ENCODE assay signal across 8 cellular contexts in the genomic region with DNA sequence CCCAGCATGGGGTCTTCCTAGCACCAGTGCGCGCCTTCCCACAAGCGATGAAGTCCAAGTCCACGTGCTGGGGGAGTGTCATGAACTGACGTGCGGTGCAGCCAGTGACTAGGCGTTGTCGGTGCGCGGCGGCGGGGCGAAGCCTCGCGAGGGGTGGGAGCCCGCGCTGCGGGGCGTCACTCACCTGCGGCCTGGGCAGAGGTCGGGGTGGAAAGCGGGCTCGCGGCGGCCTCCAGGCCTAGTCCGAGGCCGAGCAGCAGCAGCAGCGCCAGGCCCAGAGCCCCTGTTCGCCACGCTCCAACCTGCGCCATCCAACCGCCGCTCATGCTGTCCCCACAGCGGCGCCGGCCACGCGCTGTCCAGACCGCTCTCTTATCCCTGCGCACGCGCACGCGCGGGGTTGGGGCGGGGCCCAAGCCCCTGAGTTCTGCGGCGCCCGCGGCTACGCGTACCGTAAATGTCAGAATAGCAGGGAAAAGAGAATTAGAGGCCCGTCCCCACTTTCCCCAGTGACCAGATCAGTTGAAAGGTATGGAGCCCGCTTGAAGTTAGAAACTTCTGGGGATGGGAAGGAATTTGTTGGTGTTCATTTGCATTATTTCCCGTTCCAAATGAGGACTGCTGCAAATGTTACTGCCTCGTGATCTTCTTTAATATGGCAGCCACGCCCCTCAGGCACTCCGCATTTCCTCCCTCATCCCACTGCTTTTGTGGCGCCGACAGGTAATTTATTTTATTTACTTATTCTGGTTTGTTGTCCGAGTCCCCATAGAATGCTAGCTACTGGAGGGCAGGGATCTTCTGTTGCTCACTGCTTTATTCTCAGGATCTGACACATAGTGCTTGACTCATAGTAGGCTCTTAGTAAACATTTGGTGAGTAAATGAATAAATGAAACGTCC. TPM values are rescaled to one million over a fixed set of nuclear protein-coding genes. Genes with fewer than 3 reads are reported as not detected.
DNase-seq lines count a peak whose midpoint lies in the region; ATAC-seq and TF ChIP-seq lines count a peak whose summit lies in the region.

A gene (minus strand): TSS at position 394 of the 902 bp plus-strand sequence. CDS start 68 bp downstream, at position 326.

- no peaks in the 10 kb centered on the region for H3K9me3 Mint-ChIP-seq in H9
- no peaks in the 10 kb centered on the region for H3K9me3 Mint-ChIP-seq in activated naive CD4-positive, alpha-beta T cell treated with anti-CD3 and anti-CD28 coated beads, Interleukin-2, amount 50 U/mL, for 24 hours

- H3K4me1 ChIP-seq in H9 (ENCODE audit: insufficient read depth, low read length) (no peaks in the 10 kb centered on the region), suprapubic skin (peaks cover 46% of the 10 kb centered on the region)

- H3K9ac ChIP-seq in H9 (ENCODE audit: extremely low read depth, insufficient read length, low read length) (peak within 1 kb of the TSS; percentile 63), SK-N-MC (ENCODE audit: insufficient read length) (peak within 1 kb of the TSS; percentile 87)

- peaks cover 11% of the 10 kb centered on the region for H3K23me2 ChIP-seq in H9 (ENCODE audit: insufficient read length, low read depth, low read length, poor library complexity, severe bottlenecking)

- no peaks in the 10 kb centered on the region for H3K27me3 Mint-ChIP-seq in H9 (ENCODE audit: low read depth)
- H3K27me3 Mint-ChIP-seq in activated naive CD4-positive, alpha-beta T cell treated with anti-CD3 and anti-CD28 coated beads, Interleukin-2, amount 50 U/mL, for 24 hours, result no peaks in the 10 kb centered on the region

- H3K27me3 ChIP-seq in H9 (ENCODE audit: insufficient read depth, low read length), result no peaks in the 10 kb centered on the region
- H3K27me3 ChIP-seq in suprapubic skin, result no peaks in the 10 kb centered on the region

- peak; percentile 95 for ATAC-seq in omental fat pad (ENCODE audit: low FRiP score)

- TF ChIP-seq CTCF in H9 (conservative IDR thresholded peaks at IDR 0.05), result no peak
- no peak for TF ChIP-seq CTCF in NB4 (IDR thresholded peaks at IDR 0.05; ENCODE audit: low read depth, low read length)
- no peak for TF ChIP-seq CTCF in omental fat pad (IDR thresholded peaks at IDR 0.05)
- TF ChIP-seq CTCF in suprapubic skin (IDR thresholded peaks at IDR 0.05), result no peak

- H2BK15ac ChIP-seq in H9 (ENCODE audit: low read depth, low read length), result no peak within 1 kb of the TSS

- H2BK12ac ChIP-seq in H9 (ENCODE audit: insufficient read length, low read depth, low read length), result no peak within 1 kb of the TSS

- peak within 1 kb of the TSS; percentile 63 to 98 (median 94); a peak in 6 of 7 replicates for H3K27ac Mint-ChIP-seq in H9
- peak within 1 kb of the TSS; percentile 97 for H3K27ac Mint-ChIP-seq in activated naive CD4-positive, alpha-beta T cell treated with anti-CD3 and anti-CD28 coated beads, Interleukin-2, amount 50 U/mL, for 24 hours

- peak within 1 kb of the TSS; percentile 93 for H3K14ac ChIP-seq in H9 (ENCODE audit: insufficient read depth, low read length)

- H3K23ac ChIP-seq in H9 (ENCODE audit: insufficient read length, low read depth, low read length), result no peak within 1 kb of the TSS

- H3K9me3 ChIP-seq in H9 (ENCODE audit: control insufficient read depth, low read depth, low read length), result no peaks in the 10 kb centered on the region
- no peaks in the 10 kb centered on the region for H3K9me3 ChIP-seq in SK-N-MC (ENCODE audit: low read depth, low read length)
- no peaks in the 10 kb centered on the region for H3K9me3 ChIP-seq in suprapubic skin

- peak within 1 kb of the TSS; percentile 89 to 99 for H3K4me3 Mint-ChIP-seq in H9
- H3K4me3 Mint-ChIP-seq in activated naive CD4-positive, alpha-beta T cell treated with anti-CD3 and anti-CD28 coated beads, Interleukin-2, amount 50 U/mL, for 24 hours, result peak within 1 kb of the TSS; percentile 85

- H4K5ac ChIP-seq in H9 (ENCODE audit: insufficient read length, low read depth, low read length), result no peak within 1 kb of the TSS

- no peak within 1 kb of the TSS for H2BK5ac ChIP-seq in H9 (ENCODE audit: insufficient read length, low read length)

- peaks cover 22 to 30% of the 10 kb centered on the region in 2 experiments for H3K4me1 Mint-ChIP-seq in H9
- peaks cover 28% of the 10 kb centered on the region for H3K4me1 Mint-ChIP-seq in activated naive CD4-positive, alpha-beta T cell treated with anti-CD3 and anti-CD28 coated beads, Interleukin-2, amount 50 U/mL, for 24 hours

- H3K18ac ChIP-seq in H9 (ENCODE audit: insufficient read length, low read depth, low read length), result peak within 1 kb of the TSS; percentile 41

- peak within 1 kb of the TSS; percentile 92 for H3K4me2 ChIP-seq in H9 (ENCODE audit: insufficient read depth, insufficient read length, low read length)

- peaks cover 28 to 31% (median 28%) of the 10 kb centered on the region in 3 experiments for H3K36me3 Mint-ChIP-seq in H9 (ENCODE audit: insufficient read depth in 1 of 3, low read depth in 3 of 3)
- peaks cover 7% of the 10 kb centered on the region for H3K36me3 Mint-ChIP-seq in activated naive CD4-positive, alpha-beta T cell treated with anti-CD3 and anti-CD28 coated beads, Interleukin-2, amount 50 U/mL, for 24 hours

- WGBS in H9 (ENCODE audit: extremely low coverage, insufficient read length, low lambda C conversion rate), result no CpG with 5 or more reads among the region's 63 CpGs
- WGBS in suprapubic skin, result under 1% methylated on average over 13 of the region's 63 CpGs

- H3K4ac ChIP-seq in H9 (ENCODE audit: low read depth, low read length), result no peak within 1 kb of the TSS; the same call in 1 of the 2 replicates

- no peak within 1 kb of the TSS for H4K8ac ChIP-seq in H9 (replicated peaks; ENCODE audit: insufficient read length, low read depth, low read length)

- no peak within 1 kb of the TSS for H2AK5ac ChIP-seq in H9 (ENCODE audit: insufficient read length, low read length)

- no peak for TF ChIP-seq EP300 in suprapubic skin (IDR thresholded peaks at IDR 0.05)

- H3K4me3 ChIP-seq in NB4 (ENCODE audit: low read depth, low read length) (peak within 1 kb of the TSS; percentile 92), SK-N-MC (peak within 1 kb of the TSS; percentile 98), suprapubic skin (peak within 1 kb of the TSS; percentile 63)

- H3K79me2 ChIP-seq in H9 (ENCODE audit: insufficient read depth, low read length), result no peaks in the 10 kb centered on the region; the same call in 1 of the 2 replicates

- no peaks in the 10 kb centered on the region for H3K79me1 ChIP-seq in H9 (ENCODE audit: insufficient read depth, low read depth, low read length, poor library complexity, severe bottlenecking)

- H4K91ac ChIP-seq in H9 (ENCODE audit: insufficient read length, low read depth, low read length), result peak within 1 kb of the TSS; percentile 2

- H2BK120ac ChIP-seq in H9 (ENCODE audit: low read depth, low read length, poor library complexity, severe bottlenecking), result no peak within 1 kb of the TSS

- DNase-seq in ELR (ENCODE audit: low read depth) (peak; percentile 94), H9 (peak; percentile 87), NB4 (ENCODE audit: low read depth) (peak; percentile 99), SK-N-MC (ENCODE audit: low read depth, low spot score) (peak; percentile 39), glomerular visceral epithelial cell (ENCODE audit: extremely low spot score) (peak; percentile 84), omental fat pad (ENCODE audit: low spot score) (peak; percentile 81), suprapubic skin (ENCODE audit: low spot score in 2 of 2) (peak; percentile 91 to 93)

- no peak within 1 kb of the TSS for H2BK20ac ChIP-seq in H9 (ENCODE audit: low read depth, low read length, poor library complexity, severe bottlenecking)

- H3K27ac ChIP-seq in H9 (ENCODE audit: insufficient read length, low read depth, low read length), result no peak within 1 kb of the TSS
- H3K27ac ChIP-seq in SK-N-MC, result peak within 1 kb of the TSS; percentile 77
- peak within 1 kb of the TSS; percentile 57 for H3K27ac ChIP-seq in suprapubic skin

- H3K56ac ChIP-seq in H9 (ENCODE audit: insufficient read length, low read depth, low read length), result no peak within 1 kb of the TSS

- TF ChIP-seq POLR2A in NB4 (IDR thresholded peaks at IDR 0.05; ENCODE audit: extremely low read depth, insufficient read length) (peak; percentile 98), suprapubic skin (IDR thresholded peaks at IDR 0.05) (no peak)

- no peak within 1 kb of the TSS for H3T11ph ChIP-seq in H9 (ENCODE audit: low read length)

- H2AFZ ChIP-seq in H9 (ENCODE audit: low read length), result no peak within 1 kb of the TSS

- no peaks in the 10 kb centered on the region for H4K20me1 ChIP-seq in H9 (ENCODE audit: control insufficient read depth, insufficient read depth, insufficient read length)

- H3K36me3 ChIP-seq in SK-N-MC (ENCODE audit: insufficient read depth, low read length) (peaks cover 55% of the 10 kb centered on the region), suprapubic skin (peaks cover 37% of the 10 kb centered on the region)

RNA-seq across cellular contexts. Expression of the gene that starts here (rescaled TPM):
- total RNA-seq in H9 (2021) (68.1 and 72.1 TPM in 2 replicates), omental fat pad (100 to 1,000 TPM in 2 of 4 donors, 10 to 100 TPM in 2; 49.3 to 126 (median 79.3) TPM), suprapubic skin (10 to 100 TPM; 11.8 to 41.0 (median 22.3) TPM)

Comparison
In these comparisons a context has a peak if more than half of its experiments do, and no peak if none do; other contexts are left out.
1. DNase-seq: peak in every context shown above with its lines; median percentile 99 in NB4; 94 in ELR; 92 in suprapubic skin; 87 in H9; 84 in glomerular visceral epithelial cell; 81 in omental fat pad; 39 in SK-N-MC.